14 cellular contexts compared by ENCODE assay signal in genomic region chr14:31992051-31992450, GRCh38.
DNase-seq lines count a peak whose midpoint lies in the region; ATAC-seq, FAIRE-seq and TF ChIP-seq lines count a peak whose summit lies in the region.
"Had no signal": no experiment of that assay in that cellular context is flagged by ENCODE, and none has a peak within 500 bp of the region (broad histone marks: within the 10 kb centered on the region; RNA-seq: fewer than 3 reads in every experiment).

No MANE protein-coding gene starts in this region.

- H3K9ac ChIP-seq in rectal smooth muscle tissue (ENCODE audit: low read length), result no peak overlapping the region

- H3K4me1 ChIP-seq in RWPE2 (ENCODE audit: insufficient read depth, poor library complexity, severe bottlenecking) (peaks cover 38% of the 10 kb centered on the region), rectal smooth muscle tissue (ENCODE audit: control insufficient read depth, insufficient read depth, low read length) (peaks cover 19% of the 10 kb centered on the region), SJCRH30 (no peaks in the 10 kb centered on the region; the same call in 1 of the 2 replicates)

- H3K4me3 ChIP-seq in RWPE2 (ENCODE audit: severe bottlenecking) (no peak overlapping the region), fibroblast of pulmonary artery (replicated peaks; ENCODE audit: low read depth, low read length) (no peak overlapping the region), rectal smooth muscle tissue (ENCODE audit: low read length) (no peak overlapping the region), SJCRH30 (no peak overlapping the region)

- H3K27ac ChIP-seq in RWPE2 (ENCODE audit: poor library complexity, severe bottlenecking), result peak overlapping the region; percentile 96
- H3K27ac ChIP-seq in rectal smooth muscle tissue (ENCODE audit: low read depth, low read length), result peak overlapping the region; percentile 56
- H3K27ac ChIP-seq in SJCRH30, result no peak overlapping the region

- no peaks in the 10 kb centered on the region for H3K27me3 ChIP-seq in RWPE2 (ENCODE audit: insufficient read depth, poor library complexity, severe bottlenecking)
- H3K27me3 ChIP-seq in rectal smooth muscle tissue (ENCODE audit: control insufficient read depth, insufficient read depth, low read length), result no peaks in the 10 kb centered on the region
- H3K27me3 ChIP-seq in SJCRH30, result no peaks in the 10 kb centered on the region

- DNase-seq in EL, result peak; percentile 84
- DNase-seq in RWPE2 (ENCODE audit: low spot score), result peak; percentile 77
- peak; percentile 89 for DNase-seq in fibroblast of pulmonary artery (ENCODE audit: low read depth)
- no peak for DNase-seq in SJCRH30
- DNase-seq in GM19239 (ENCODE audit: insufficient read length, low spot score), result no peak
- DNase-seq in stimulated activated CD4-positive, alpha-beta T cell treated with anti-CD3 and anti-CD28 coated beads, Interleukin-2, amount 100 ng/mL, for 24 hours, result no peak
- DNase-seq in SHP77 (lab: John Stamatoyannopoulos, UW), result no peak
- DNase-seq: activated CD4-positive, alpha-beta memory T cell treated with anti-CD3 and anti-CD28 coated beads for 36 hours; activated naive CD8-positive, alpha-beta T cell treated with anti-CD3 and anti-CD28 coated beads, Interleukin-2, amount 50 U/mL, for 24 hours; immature natural killer cell; NCI-H69; stimulated activated CD4-positive, alpha-beta T cell treated with anti-CD3 and anti-CD28 coated beads, Interleukin-4, amount 100 ng/mL, for 4 hours had no signal

- FAIRE-seq in GM19239 (lab: Jason Lieb, UNC), result no peak
- FAIRE-seq: endometrium had no signal

- H3K36me3 ChIP-seq in RWPE2 (ENCODE audit: low read depth) (no peaks in the 10 kb centered on the region), rectal smooth muscle tissue (ENCODE audit: control insufficient read depth, insufficient read depth, low read length) (no peaks in the 10 kb centered on the region), SJCRH30 (no peaks in the 10 kb centered on the region)

- H3K9me3 ChIP-seq in RWPE2 (ENCODE audit: severe bottlenecking), result no peaks in the 10 kb centered on the region
- H3K9me3 ChIP-seq in SJCRH30 (replicated peaks), result no peaks in the 10 kb centered on the region

- TF ChIP-seq CTCF in RWPE2 (IDR thresholded peaks at IDR 0.05; ENCODE audit: poor library complexity, severe bottlenecking) (no peak), fibroblast of pulmonary artery (IDR thresholded peaks at IDR 0.05; ENCODE audit: low read length, missing control alignments) (no peak)

- peak; percentile 92 for ATAC-seq in RWPE2 (ENCODE audit: low read depth)
- ATAC-seq: activated naive CD8-positive, alpha-beta T cell treated with anti-CD3 and anti-CD28 coated beads, Interleukin-2, amount 50 U/mL, for 24 hours had no signal

Comparison
In these comparisons a context has a peak if more than half of its experiments do, and no peak if none do; other contexts are left out.
1. DNase-seq: peak in EL (single experiment), RWPE2 (single experiment) and fibroblast of pulmonary artery (single experiment); none in SJCRH30 (0 of 2), GM19239 (single experiment), stimulated activated CD4-positive, alpha-beta T cell treated with anti-CD3 and anti-CD28 coated beads, Interleukin-2, amount 100 ng/mL, for 24 hours (0 of 2) and SHP77 (0 of 2).